In genomic region chrX:72305286-72306084, GRCh38 we compare ENCODE assay signal across 8 cellular contexts.
A peak's percentile ranks its signal among the peaks of the same experiment; 100 is the strongest.
DNase-seq lines count a peak whose midpoint lies in the region; ATAC-seq lines count a peak whose summit lies in the region.

Gene CITED1, minus strand, starts transcription at chrX:72305914. Its CDS starts 3,045 bp downstream, at chrX:72302869.

- H3K9me3 ChIP-seq in BLaER1, result peaks cover 18% of the 10 kb centered on the region; the same call in 1 of the 2 replicates
- no peaks in the 10 kb centered on the region; the same call in 1 of the 2 replicates for H3K9me3 ChIP-seq in HUES6 (ENCODE audit: control insufficient read depth, insufficient read depth, low read depth, low read length)

- H3K4me1 ChIP-seq in BLaER1, result peaks cover 7% of the 10 kb centered on the region
- peaks cover 15% of the 10 kb centered on the region; the same call in 1 of the 2 replicates for H3K4me1 ChIP-seq in HUES6 (ENCODE audit: control insufficient read depth, insufficient read depth, low read length)

- no peak within 1 kb of the TSS for H3K9ac ChIP-seq in BLaER1
- H3K9ac ChIP-seq in HUES6 (ENCODE audit: low read length), result peak within 1 kb of the TSS; percentile 55

- ATAC-seq in stimulated activated naive CD8-positive, alpha-beta T cell treated with anti-CD3 and anti-CD28 coated beads, Interleukin-15, amount 100 ng/mL, for 72 hours, result peak; percentile 62
- ATAC-seq in GM19328 (IDR thresholded peaks at IDR 0.05; ENCODE audit: unreplicated experiment), result no peak
- no peak for ATAC-seq in GM21786 (IDR thresholded peaks at IDR 0.05; ENCODE audit: unreplicated experiment)

- peaks cover 53% of the 10 kb centered on the region for H4K20me1 ChIP-seq in BLaER1

- H3K27me3 Mint-ChIP-seq in stimulated activated naive CD8-positive, alpha-beta T cell treated with anti-CD3 and anti-CD28 coated beads, Interleukin-15, amount 100 ng/mL, for 72 hours, result peaks cover 85% of the 10 kb centered on the region

- H3K4me3 Mint-ChIP-seq in stimulated activated naive CD8-positive, alpha-beta T cell treated with anti-CD3 and anti-CD28 coated beads, Interleukin-15, amount 100 ng/mL, for 72 hours, result peak within 1 kb of the TSS; percentile 87 to 89

- H3K4me3 ChIP-seq in BLaER1 (peak within 1 kb of the TSS; percentile 64), HUES6 (ENCODE audit: low read depth, low read length) (peak within 1 kb of the TSS; percentile 60)

- H3K4me1 Mint-ChIP-seq in stimulated activated naive CD8-positive, alpha-beta T cell treated with anti-CD3 and anti-CD28 coated beads, Interleukin-15, amount 100 ng/mL, for 72 hours, result peaks cover 42% of the 10 kb centered on the region

- peak within 1 kb of the TSS; percentile 80 for H3K4me2 ChIP-seq in BLaER1

- H3K27me3 ChIP-seq in BLaER1 (peaks cover 99% of the 10 kb centered on the region), HUES6 (ENCODE audit: control insufficient read depth, insufficient read depth, low read length) (peaks cover 98% of the 10 kb centered on the region)

- peak within 1 kb of the TSS; percentile 85 to 88 for H3K27ac Mint-ChIP-seq in stimulated activated naive CD8-positive, alpha-beta T cell treated with anti-CD3 and anti-CD28 coated beads, Interleukin-15, amount 100 ng/mL, for 72 hours

- DNase-seq in activated naive CD4-positive, alpha-beta T cell treated with anti-CD3 and anti-CD28 coated beads, Interleukin-2, amount 50 U/mL, for 16 hours, result peak; percentile 11
- DNase-seq in iPS-NIHi11 (ENCODE audit: low spot score) (peak; percentile 11), Kasumi-1 (lab: John Stamatoyannopoulos, UW) (no peak)
- DNase-seq in stimulated activated naive CD8-positive, alpha-beta T cell treated with anti-CD3 and anti-CD28 coated beads, Interleukin-15, amount 100 ng/mL, for 72 hours, result peak in 1 of 2 donors; percentile 22

- H3K27ac ChIP-seq in BLaER1, result no peak within 1 kb of the TSS
- H3K27ac ChIP-seq in HUES6 (ENCODE audit: low read depth, low read length), result no peak within 1 kb of the TSS

- H3K36me3 ChIP-seq in BLaER1 (no peaks in the 10 kb centered on the region), HUES6 (ENCODE audit: control insufficient read depth, insufficient read depth, low read length) (no peaks in the 10 kb centered on the region)

- no peaks in the 10 kb centered on the region for H3K9me3 Mint-ChIP-seq in stimulated activated naive CD8-positive, alpha-beta T cell treated with anti-CD3 and anti-CD28 coated beads, Interleukin-15, amount 100 ng/mL, for 72 hours

Comparison
In these comparisons a context has a peak if more than half of its experiments do, and no peak if none do; other contexts are left out.
1. DNase-seq: peak in activated naive CD4-positive, alpha-beta T cell treated with anti-CD3 and anti-CD28 coated beads, Interleukin-2, amount 50 U/mL, for 16 hours (single experiment) and iPS-NIHi11 (single experiment); none in Kasumi-1 (0 of 2).